1 cellular context compared by ENCODE assay signal in genomic region chr12:54329756-54330155, GRCh38.
TF ChIP-seq lines count a peak whose summit lies in the region.

No MANE protein-coding gene starts in this region.

TF ChIP-seq in WTC11, 78 proteins besides CTCF, POLR2A, EP300 and RAD21 (continued from another document):
- TF ChIP-seq, protein P1, sequence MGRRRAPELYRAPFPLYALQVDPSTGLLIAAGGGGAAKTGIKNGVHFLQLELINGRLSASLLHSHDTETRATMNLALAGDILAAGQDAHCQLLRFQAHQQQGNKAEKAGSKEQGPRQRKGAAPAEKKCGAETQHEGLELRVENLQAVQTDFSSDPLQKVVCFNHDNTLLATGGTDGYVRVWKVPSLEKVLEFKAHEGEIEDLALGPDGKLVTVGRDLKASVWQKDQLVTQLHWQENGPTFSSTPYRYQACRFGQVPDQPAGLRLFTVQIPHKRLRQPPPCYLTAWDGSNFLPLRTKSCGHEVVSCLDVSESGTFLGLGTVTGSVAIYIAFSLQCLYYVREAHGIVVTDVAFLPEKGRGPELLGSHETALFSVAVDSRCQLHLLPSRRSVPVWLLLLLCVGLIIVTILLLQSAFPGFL (CRISPR knock-in tag; IDR thresholded peaks at IDR 0.05; ENCODE audit: borderline replicate concordance) = no peak
- TF ChIP-seq PRDM15 (CRISPR knock-in tag; IDR thresholded peaks at IDR 0.05) = no peak
- TF ChIP-seq FOXP1 (CRISPR knock-in tag; IDR thresholded peaks at IDR 0.05; ENCODE audit: borderline replicate concordance) = no peak
- no peak for TF ChIP-seq CREM (CRISPR knock-in tag; IDR thresholded peaks at IDR 0.05)
- TF ChIP-seq, protein P2, sequence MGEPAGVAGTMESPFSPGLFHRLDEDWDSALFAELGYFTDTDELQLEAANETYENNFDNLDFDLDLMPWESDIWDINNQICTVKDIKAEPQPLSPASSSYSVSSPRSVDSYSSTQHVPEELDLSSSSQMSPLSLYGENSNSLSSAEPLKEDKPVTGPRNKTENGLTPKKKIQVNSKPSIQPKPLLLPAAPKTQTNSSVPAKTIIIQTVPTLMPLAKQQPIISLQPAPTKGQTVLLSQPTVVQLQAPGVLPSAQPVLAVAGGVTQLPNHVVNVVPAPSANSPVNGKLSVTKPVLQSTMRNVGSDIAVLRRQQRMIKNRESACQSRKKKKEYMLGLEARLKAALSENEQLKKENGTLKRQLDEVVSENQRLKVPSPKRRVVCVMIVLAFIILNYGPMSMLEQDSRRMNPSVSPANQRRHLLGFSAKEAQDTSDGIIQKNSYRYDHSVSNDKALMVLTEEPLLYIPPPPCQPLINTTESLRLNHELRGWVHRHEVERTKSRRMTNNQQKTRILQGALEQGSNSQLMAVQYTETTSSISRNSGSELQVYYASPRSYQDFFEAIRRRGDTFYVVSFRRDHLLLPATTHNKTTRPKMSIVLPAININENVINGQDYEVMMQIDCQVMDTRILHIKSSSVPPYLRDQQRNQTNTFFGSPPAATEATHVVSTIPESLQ (CRISPR knock-in tag; IDR thresholded peaks at IDR 0.05) = no peak
- no peak for TF ChIP-seq ELF4 (CRISPR knock-in tag; IDR thresholded peaks at IDR 0.05; ENCODE audit: low read depth)
- TF ChIP-seq KAT7 (CRISPR knock-in tag; IDR thresholded peaks at IDR 0.05; ENCODE audit: borderline replicate concordance) = no peak
- TF ChIP-seq IRF1 (CRISPR knock-in tag; IDR thresholded peaks at IDR 0.05) = no peak
